Comparison of ENCODE assay signal across 8 cellular contexts in genomic region chr9:131669234-131670172, GRCh38.
DNase-seq lines count a peak whose midpoint lies in the region; ATAC-seq and TF ChIP-seq lines count a peak whose summit lies in the region.

No MANE protein-coding gene starts in this region.

- DNase-seq in GM23338 (ENCODE audit: low spot score) (no peak), immature natural killer cell (no peak), foreskin melanocyte (no peak), HUDEP-2 (lab: John Stamatoyannopoulos, UW; ENCODE audit: unreplicated experiment in 76 of 76) (no peak), middle frontal gyrus (ENCODE audit: extremely low spot score, low spot score) (no peak), progenitor cell of endocrine pancreas (ENCODE audit: low spot score, unreplicated experiment) (no peak)
- peak; percentile 30 for DNase-seq in activated T-cell treated with anti-CD3 and anti-CD28 coated beads, Interleukin-2, amount 50 U/mL, for 4 hours
- peak; percentile 68 for DNase-seq in stimulated activated CD8-positive, alpha-beta memory T cell treated with anti-CD3 and anti-CD28 coated beads, Interleukin-4, amount 100 ng/mL, for 48 hours

- no peak overlapping the region for H3K4me3 Mint-ChIP-seq in GM23338
- peak overlapping the region; percentile 76 for H3K4me3 Mint-ChIP-seq in activated T-cell treated with anti-CD3 and anti-CD28 coated beads, Interleukin-2, amount 50 U/mL, for 4 hours
- H3K4me3 Mint-ChIP-seq in immature natural killer cell = peak overlapping the region; percentile 68 to 88 (median 80)
- H3K4me3 Mint-ChIP-seq in progenitor cell of endocrine pancreas (ENCODE audit: low read depth) = no peak overlapping the region

- H3K4me2 ChIP-seq in GM23338 = peak overlapping the region; percentile 48

- H3K36me3 Mint-ChIP-seq in GM23338 (ENCODE audit: low read depth) (peaks cover 15% of the 10 kb centered on the region), immature natural killer cell (no peaks in the 10 kb centered on the region), progenitor cell of endocrine pancreas (ENCODE audit: insufficient read depth) (peaks cover 5% of the 10 kb centered on the region)
- H3K36me3 Mint-ChIP-seq in activated T-cell treated with anti-CD3 and anti-CD28 coated beads, Interleukin-2, amount 50 U/mL, for 4 hours (ENCODE audit: insufficient read depth) = peaks cover 3% of the 10 kb centered on the region

- peaks cover 5% of the 10 kb centered on the region for H3K27me3 Mint-ChIP-seq in GM23338 (ENCODE audit: insufficient read depth, low read depth, poor library complexity)
- H3K27me3 Mint-ChIP-seq in activated T-cell treated with anti-CD3 and anti-CD28 coated beads, Interleukin-2, amount 50 U/mL, for 4 hours (ENCODE audit: low read depth) = no peaks in the 10 kb centered on the region
- peaks cover 4 to 22% (median 11%) of the 10 kb centered on the region in 3 donors for H3K27me3 Mint-ChIP-seq in immature natural killer cell (ENCODE audit: low read depth in 3 of 3)
- H3K27me3 Mint-ChIP-seq in progenitor cell of endocrine pancreas = no peaks in the 10 kb centered on the region

- peaks cover 43% of the 10 kb centered on the region for H3K4me1 ChIP-seq in GM23338 (ENCODE audit: insufficient read depth)

- H3K36me3 ChIP-seq in GM23338 (ENCODE audit: insufficient read depth) = peaks cover 3% of the 10 kb centered on the region

- TF ChIP-seq CTCF in GM23338 (conservative IDR thresholded peaks at IDR 0.05; ENCODE audit: low read depth in 2 of 2) (no peak), progenitor cell of endocrine pancreas (IDR thresholded peaks at IDR 0.05; ENCODE audit: unreplicated experiment) (no peak)

- no peak overlapping the region for H2AFZ ChIP-seq in GM23338

- no peak overlapping the region for H3K27ac ChIP-seq in GM23338 (ENCODE audit: low read depth)

- H3K79me2 ChIP-seq in GM23338 (replicated peaks; ENCODE audit: insufficient read depth) = peaks cover 97% of the 10 kb centered on the region

- H3K9me2 ChIP-seq in GM23338 (ENCODE audit: insufficient read depth) = no peaks in the 10 kb centered on the region

- ATAC-seq in GM23338 = no peak
- peak; percentile 21 to 33 for ATAC-seq in activated T-cell treated with anti-CD3 and anti-CD28 coated beads, Interleukin-2, amount 50 U/mL, for 4 hours

- no peak overlapping the region; the same call in 1 of the 2 replicates for H3K27ac Mint-ChIP-seq in GM23338
- H3K27ac Mint-ChIP-seq in immature natural killer cell = peak overlapping the region; percentile 98 to 100 (median 99)
- no peak overlapping the region for H3K27ac Mint-ChIP-seq in progenitor cell of endocrine pancreas

- no peaks in the 10 kb centered on the region for H3K27me3 ChIP-seq in GM23338 (ENCODE audit: insufficient read depth)

- H3K9me3 Mint-ChIP-seq in GM23338 = peaks cover 12% of the 10 kb centered on the region
- no peaks in the 10 kb centered on the region for H3K9me3 Mint-ChIP-seq in activated T-cell treated with anti-CD3 and anti-CD28 coated beads, Interleukin-2, amount 50 U/mL, for 4 hours
- no peaks in the 10 kb centered on the region for H3K9me3 Mint-ChIP-seq in immature natural killer cell
- H3K9me3 Mint-ChIP-seq in progenitor cell of endocrine pancreas (ENCODE audit: low read depth) = peaks cover 5% of the 10 kb centered on the region

- no peaks in the 10 kb centered on the region for H4K20me1 ChIP-seq in GM23338 (replicated peaks; ENCODE audit: insufficient read depth)

- no peaks in the 10 kb centered on the region for H3F3A ChIP-seq in GM23338 (replicated peaks; ENCODE audit: low read depth)

- H3K4me1 Mint-ChIP-seq in GM23338 (peaks cover 49% of the 10 kb centered on the region), immature natural killer cell (peaks cover 96 to 100% of the 10 kb centered on the region in 2 donors), progenitor cell of endocrine pancreas (ENCODE audit: low read depth) (peaks cover 13% of the 10 kb centered on the region)
- H3K4me1 Mint-ChIP-seq in activated T-cell treated with anti-CD3 and anti-CD28 coated beads, Interleukin-2, amount 50 U/mL, for 4 hours (ENCODE audit: low read depth) = peaks cover 92% of the 10 kb centered on the region

- H3K4me3 ChIP-seq in GM23338 = no peak overlapping the region

TF ChIP-seq in GM23338, 12 proteins besides CTCF, POLR2A, EP300 and RAD21:
- TF ChIP-seq ZNF462 (CRISPR knock-in tag; IDR thresholded peaks at IDR 0.05) = no peak
- TF ChIP-seq ETS1 (IDR thresholded peaks at IDR 0.05) = no peak

Comparison
In these comparisons a context has a peak if more than half of its experiments do, and no peak if none do; other contexts are left out.
1. DNase-seq: peak in activated T-cell treated with anti-CD3 and anti-CD28 coated beads, Interleukin-2, amount 50 U/mL, for 4 hours (single experiment) and stimulated activated CD8-positive, alpha-beta memory T cell treated with anti-CD3 and anti-CD28 coated beads, Interleukin-4, amount 100 ng/mL, for 48 hours (single experiment); none in GM23338 (single experiment), immature natural killer cell (0 of 3), foreskin melanocyte (single experiment), HUDEP-2 (0 of 76), middle frontal gyrus (single experiment) and progenitor cell of endocrine pancreas (single experiment).
2. H3K27ac Mint-ChIP-seq: peak in immature natural killer cell (6 of 6); none in GM23338 (single experiment) and progenitor cell of endocrine pancreas (single experiment).
3. H3K4me3 Mint-ChIP-seq: peak in activated T-cell treated with anti-CD3 and anti-CD28 coated beads, Interleukin-2, amount 50 U/mL, for 4 hours (single experiment) and immature natural killer cell (5 of 5); none in GM23338 (single experiment) and progenitor cell of endocrine pancreas (single experiment).